ENCODE assay signal across 11 cellular contexts in the genomic region with DNA sequence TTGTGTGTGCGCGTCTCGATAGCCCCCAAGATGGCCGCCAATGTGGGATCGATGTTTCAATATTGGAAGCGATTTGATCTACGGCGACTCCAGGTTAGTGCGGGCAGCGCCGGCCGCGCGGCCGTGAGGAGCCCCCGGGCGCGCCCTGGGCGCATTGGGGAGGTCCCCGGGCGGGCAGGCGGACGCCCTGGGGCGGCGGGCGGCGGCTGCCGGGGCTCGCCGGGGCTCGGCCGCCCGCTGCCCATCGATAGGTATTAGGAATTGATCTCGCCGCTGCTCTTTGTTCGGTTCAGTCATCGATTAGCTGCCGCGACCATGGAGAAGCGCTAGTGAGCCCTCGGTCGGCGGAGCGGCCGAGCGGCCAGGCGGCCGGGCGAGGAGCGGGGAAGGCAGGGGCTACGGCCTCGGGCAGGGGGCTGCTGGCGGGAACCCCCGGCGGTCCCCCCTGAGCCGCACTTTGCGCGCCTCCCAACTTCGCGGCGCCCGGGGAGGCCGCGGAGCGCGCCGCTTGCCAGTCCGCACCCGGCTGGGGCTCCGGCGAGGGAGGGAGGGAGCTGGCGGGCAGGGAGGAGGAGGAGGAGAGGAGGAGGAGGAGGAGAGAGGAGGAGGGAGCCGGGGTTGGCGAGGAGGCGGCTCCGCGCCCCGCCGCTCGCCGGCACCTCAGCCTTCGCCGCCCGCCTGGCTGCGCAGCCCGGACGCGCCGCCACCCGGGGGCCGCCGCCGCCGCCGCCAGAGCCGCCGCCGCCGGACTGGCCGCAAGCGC. TPM values are rescaled to one million over a fixed set of nuclear protein-coding genes. Genes with fewer than 3 reads are reported as not detected.
DNase-seq lines count a peak whose midpoint lies in the region; ATAC-seq, FAIRE-seq and TF ChIP-seq lines count a peak whose summit lies in the region.
"Had no signal": no experiment of that assay in that cellular context is flagged by ENCODE, and none has a peak within 500 bp of the region (broad histone marks: within the 10 kb centered on the region; RNA-seq: fewer than 3 reads in every experiment).

TSS of gene CUX2 (plus strand) at position 18 of the 763 bp plus-strand sequence.

- no peak within 1 kb of the TSS for H3K27ac ChIP-seq in CD4-positive, CD25-positive, alpha-beta regulatory T cell (ENCODE audit: insufficient read depth, low read length, poor library complexity, severe bottlenecking)
- H3K27ac ChIP-seq in GM12878 (ENCODE audit: control insufficient read depth, insufficient read depth) = no peak within 1 kb of the TSS
- H3K27ac ChIP-seq in SJCRH30 = no peak within 1 kb of the TSS
- H3K27ac ChIP-seq: epithelial cell of prostate had no signal

- H3K4me1 ChIP-seq in CD4-positive, CD25-positive, alpha-beta regulatory T cell (ENCODE audit: control insufficient read depth, insufficient read depth, low read length, poor library complexity, severe bottlenecking) = peaks cover 30% of the 10 kb centered on the region
- no peaks in the 10 kb centered on the region for H3K4me1 ChIP-seq in GM12878 (ENCODE audit: control insufficient read depth, insufficient read depth, low read length)
- H3K4me1 ChIP-seq in SJCRH30 = no peaks in the 10 kb centered on the region

- no peak for TF ChIP-seq EP300 in GM12878 (IDR thresholded peaks at IDR 0.05; ENCODE audit: borderline replicate concordance in 1 of 2, control insufficient read depth in 1 of 2, low read depth in 2 of 2, low read length in 2 of 2)

- H3K27me3 ChIP-seq in CD4-positive, CD25-positive, alpha-beta regulatory T cell (ENCODE audit: control insufficient read depth, insufficient read depth, low read length) = peaks cover 22% of the 10 kb centered on the region
- peaks cover 9 to 22% of the 10 kb centered on the region in 2 experiments for H3K27me3 ChIP-seq in GM12878 (replicated peaks in 1 of 2; ENCODE audit: control insufficient read depth in 2 of 2, insufficient read depth in 2 of 2, low read length in 1 of 2)
- H3K27me3 ChIP-seq in SJCRH30 = peaks cover 7% of the 10 kb centered on the region; the same call in 1 of the 2 replicates

- in situ Hi-C loops in GM12878 (cut with MboI) = no loop called here

- H3K4me3 Mint-ChIP-seq in CD4-positive, CD25-positive, alpha-beta regulatory T cell = peak within 1 kb of the TSS in 3 of 4 donors; percentile 73 to 77 (median 76)
- peak within 1 kb of the TSS; percentile 33 to 81 (median 70) for H3K4me3 Mint-ChIP-seq in naive B cell

- no peak for TF ChIP-seq RAD21 in GM12878 (IDR thresholded peaks at IDR 0.05; ENCODE audit: insufficient read depth, low read depth, low read length)

- CTCF ChIA-PET in GM12878 (lab: Yijun Ruan, JAX) = no interaction called here

- DNase-seq in CD4-positive, CD25-positive, alpha-beta regulatory T cell = no peak
- peak; percentile 32 to 44 for DNase-seq in Kasumi-1 (lab: John Stamatoyannopoulos, UW)
- no peak for DNase-seq in GM12878 (ENCODE audit: low read depth, low spot score)
- DNase-seq in naive B cell = no peak
- DNase-seq in HCEC 1CT = no peak
- no peak for DNase-seq in NCI-H146 treated with DMSO at 0.1 percent for 48 hours (lab: John Stamatoyannopoulos, UW; ENCODE audit: unreplicated experiment)
- DNase-seq in SJCRH30 = no peak
- no peak for DNase-seq in NCI-H524 treated with DMSO at 0.1 percent for 48 hours (lab: John Stamatoyannopoulos, UW)

- SMC1A ChIA-PET in GM12878 (lab: Charles Lee; ENCODE audit: uncharacterized antibody, unreplicated experiment) = no interaction called here

- H3K9ac ChIP-seq in GM12878 (ENCODE audit: control insufficient read depth, insufficient read depth, low read length) = no peak within 1 kb of the TSS

- H3K9me3 Mint-ChIP-seq in CD4-positive, CD25-positive, alpha-beta regulatory T cell = no peaks in the 10 kb centered on the region
- H3K9me3 Mint-ChIP-seq in naive B cell = peaks cover 0 to 3% (median 0%) of the 10 kb centered on the region in 7 donors

- FAIRE-seq in GM12878 (lab: Jason Lieb, UNC) = no peak
- FAIRE-seq: TTC549 had no signal

- H2AFZ ChIP-seq in GM12878 (ENCODE audit: control insufficient read depth, low read depth, low read length) = no peak within 1 kb of the TSS

- H3K79me2 ChIP-seq in GM12878 (ENCODE audit: control insufficient read depth, insufficient read depth, low read length) = no peaks in the 10 kb centered on the region

- no peak within 1 kb of the TSS for H3K27ac Mint-ChIP-seq in CD4-positive, CD25-positive, alpha-beta regulatory T cell
- H3K27ac Mint-ChIP-seq in naive B cell = peak within 1 kb of the TSS in 1 of 6 donors; percentile 91

- no peak within 1 kb of the TSS for H3K4me2 ChIP-seq in GM12878 (ENCODE audit: control insufficient read depth, insufficient read depth)

- RAD21 ChIA-PET in GM12878 (lab: Charles Lee; ENCODE audit: unreplicated experiment) = no interaction called here

- no peaks in the 10 kb centered on the region for H3K36me3 Mint-ChIP-seq in CD4-positive, CD25-positive, alpha-beta regulatory T cell
- H3K36me3 Mint-ChIP-seq in naive B cell = peaks cover 0 to 8% of the 10 kb centered on the region in 2 donors

- ATAC-seq in CD4-positive, CD25-positive, alpha-beta regulatory T cell (ENCODE audit: low read depth in 2 of 2) = no peak
- ATAC-seq in GM12878 (no peak), naive B cell (ENCODE audit: low read depth in 2 of 2) (no peak)
- ATAC-seq: sciatic nerve had no signal

- intact Hi-C loops in GM12878 (cut with micrococcal nuclease; ENCODE audit: unreplicated experiment) = no loop called here

- H3K4me1 Mint-ChIP-seq in CD4-positive, CD25-positive, alpha-beta regulatory T cell = peaks cover 0 to 33% (median 15%) of the 10 kb centered on the region in 4 donors
- H3K4me1 Mint-ChIP-seq in naive B cell = peaks cover 19 to 34% (median 21%) of the 10 kb centered on the region in 3 donors

- no peak within 1 kb of the TSS for H3K4me3 ChIP-seq in CD4-positive, CD25-positive, alpha-beta regulatory T cell (ENCODE audit: low read depth, low read length)
- H3K4me3 ChIP-seq in GM12878 (no peak within 1 kb of the TSS), SJCRH30 (no peak within 1 kb of the TSS)

- no peak for TF ChIP-seq POLR2A in GM12878 (IDR thresholded peaks at IDR 0.05; ENCODE audit: low read depth, low read length)

- POLR2A ChIA-PET in GM12878 (lab: Charles Lee) = no interaction called here

- TF ChIP-seq CTCF in GM12878 (IDR thresholded peaks at IDR 0.05 in 2 of 3, conservative IDR thresholded peaks at IDR 0.05 in 1 of 3; ENCODE audit: control insufficient read depth in 2 of 3, extremely low read depth in 1 of 3, insufficient read depth in 1 of 3, low read depth in 3 of 3, low read length in 3 of 3) = no peak

- H3K27me3 Mint-ChIP-seq in CD4-positive, CD25-positive, alpha-beta regulatory T cell = peaks cover 82% of the 10 kb centered on the region
- peaks cover 65 to 84% (median 80%) of the 10 kb centered on the region in 3 donors for H3K27me3 Mint-ChIP-seq in naive B cell

- no peaks in the 10 kb centered on the region for H4K20me1 ChIP-seq in GM12878 (ENCODE audit: control insufficient read depth, insufficient read depth)

- BruUV-seq in GM12878 (replicated peaks; lab: Mats Ljungman, UMichigan) = no TSS peak

- H3K9me3 ChIP-seq in CD4-positive, CD25-positive, alpha-beta regulatory T cell (ENCODE audit: control insufficient read depth in 2 of 2, low read length in 2 of 2) = no peaks in the 10 kb centered on the region
- no peaks in the 10 kb centered on the region for H3K9me3 ChIP-seq in GM12878 (replicated peaks; ENCODE audit: control insufficient read depth, insufficient read depth, low read length)
- no peaks in the 10 kb centered on the region for H3K9me3 ChIP-seq in SJCRH30 (replicated peaks)

- 11% methylated on average over 48 of the region's 102 CpGs for WGBS in GM12878 (ENCODE audit: insufficient coverage, insufficient replicate concordance, low lambda C conversion rate, missing lambda C conversion rate)

- H3K36me3 ChIP-seq in CD4-positive, CD25-positive, alpha-beta regulatory T cell (ENCODE audit: control insufficient read depth, insufficient read depth, low read length) = no peaks in the 10 kb centered on the region
- no peaks in the 10 kb centered on the region for H3K36me3 ChIP-seq in GM12878 (ENCODE audit: control insufficient read depth in 2 of 2, insufficient read depth in 2 of 2, low read length in 1 of 2)
- H3K36me3 ChIP-seq in SJCRH30 = no peaks in the 10 kb centered on the region

TF ChIP-seq in GM12878, 131 proteins besides CTCF, POLR2A, EP300 and RAD21 (continues in another document):
- TF ChIP-seq MTA3 (IDR thresholded peaks at IDR 0.05; ENCODE audit: borderline replicate concordance, low read length) (no peak), SUZ12 (IDR thresholded peaks at IDR 0.05; ENCODE audit: unreplicated experiment) (peak; percentile 79), TBL1XR1 (IDR thresholded peaks at IDR 0.05; ENCODE audit: low read depth, low read length) (no peak)

RNA-seq across cellular contexts. Expression of gene CUX2, which starts in this region (rescaled TPM):
- 0.35 TPM for total RNA-seq in CD4-positive, CD25-positive, alpha-beta regulatory T cell
- not detected for polyA plus RNA-seq in CD4-positive, CD25-positive, alpha-beta regulatory T cell
- 2.8 and 5.1 TPM in 2 replicates for total RNA-seq in GM12878 (2013; cell fraction: nucleolus; rRNA removed)
- total RNA-seq in GM12878 (2014; rRNA removed) (0.60 and 0.62 TPM in 2 replicates), GM12878 (2014; rRNA removed; fragmentation: Illumina TruSeq; extraction: Trizol) (0.89 and 1.5 TPM in 2 replicates), GM12878 (2021) (2.3 and 2.8 TPM in 2 replicates)
- 0.18 TPM for polyA plus RNA-seq in GM12878 (2011; ENCODE audit: low read depth)
- polyA plus RNA-seq in GM12878 (2011; rRNA removed) (0.14 and 0.17 TPM in 2 replicates), GM12878 (2014; fragmentation: Illumina TruSeq; extraction: Trizol) (1.4 and 1.6 TPM in 2 replicates), GM12878 (2014; fragmentation: Nextera tagmentation; extraction: Ambion mirVana) (under 1 TPM; 0.21 to 0.47 TPM), GM12878 (2014; rRNA removed) (0.99 and 1.2 TPM in 2 replicates), GM12878 (2016; fragmentation: Nextera tagmentation; extraction: Ambion mirVana) (under 1 TPM; 0.37 to 0.54 TPM), naive B cell (ENCODE audit: low read depth in 6 of 6) (not detected)
- polyA plus RNA-seq in GM12878 (2011; cell fraction: cytosol; rRNA removed) = 0.13 TPM in 2 replicates
- polyA plus RNA-seq in GM12878 (2011; cell fraction: nucleus; rRNA removed) = 0.12 and 0.25 TPM in 2 replicates
- 0.18 and 0.28 TPM in 2 replicates for polyA plus RNA-seq in GM12878 (2012)
- polyA minus RNA-seq in GM12878 (2011; rRNA and poly(A)+ RNA removed) = 0.07 and 0.21 TPM in 2 replicates
- polyA minus RNA-seq in GM12878 (2011; cell fraction: cytosol; rRNA and poly(A)+ RNA removed) = not detected in 2 replicates
- polyA minus RNA-seq in GM12878 (2011; cell fraction: nucleus; rRNA and poly(A)+ RNA removed) = 0.24 and 0.38 TPM in 2 replicates
- total RNA-seq in SJCRH30 (2014; rRNA removed; shearing (Covaris generic)) = 0.03 TPM in 1 of 2 replicates, not detected in the other

Comparison
In these comparisons a context has a peak if more than half of its experiments do, and no peak if none do; other contexts are left out.
1. DNase-seq: peak in Kasumi-1 (2 of 2); none in CD4-positive, CD25-positive, alpha-beta regulatory T cell (0 of 3), GM12878 (single experiment), naive B cell (single experiment), HCEC 1CT (single experiment), NCI-H146 treated with DMSO at 0.1 percent for 48 hours (single experiment), SJCRH30 (0 of 2) and NCI-H524 treated with DMSO at 0.1 percent for 48 hours (single experiment).